Comparison of ENCODE assay signal across 8 cellular contexts in genomic region chr19:45506246-45506990, GRCh38. TPM values are rescaled to one million over a fixed set of nuclear protein-coding genes. Genes with fewer than 3 reads are reported as not detected.
DNase-seq lines count a peak whose midpoint lies in the region; ATAC-seq, FAIRE-seq and TF ChIP-seq lines count a peak whose summit lies in the region.

No MANE protein-coding gene starts in this region.

- no peaks in the 10 kb centered on the region for H3K36me3 ChIP-seq in pancreas
- H3K36me3 ChIP-seq in tibial artery = no peaks in the 10 kb centered on the region

- H3K9me3 Mint-ChIP-seq in activated naive CD4-positive, alpha-beta T cell treated with anti-CD3 and anti-CD28 coated beads, Interleukin-2, amount 50 U/mL, for 72 hours = no peaks in the 10 kb centered on the region

- DNase-seq in GM12864 (ENCODE audit: low read depth) = peak; percentile 68
- DNase-seq in NCI-H1048 (lab: John Stamatoyannopoulos, UW) = peak; percentile 86
- DNase-seq in activated naive CD4-positive, alpha-beta T cell treated with anti-CD3 and anti-CD28 coated beads, Interleukin-2, amount 50 U/mL, for 72 hours (ENCODE audit: low spot score in 2 of 2) = peak; percentile 98 to 99
- DNase-seq in Right ventricle myocardium inferior (ENCODE audit: missing footprints) = peak; percentile 98
- peak; percentile 91 to 99 (median 97) for DNase-seq in pancreas
- DNase-seq in tibial artery = peak; percentile 91 to 96

- H3K4me3 ChIP-seq in GM12864 (ENCODE audit: low read depth, low read length) (peak overlapping the region; percentile 94), pancreas (peak overlapping the region; percentile 66 to 99 (median 84)), tibial artery (peak overlapping the region; percentile 86 to 91)

- peaks cover 6 to 9% (median 7%) of the 10 kb centered on the region in 3 donors for H3K4me1 ChIP-seq in pancreas
- peaks cover 0 to 25% (median 13%) of the 10 kb centered on the region in 4 donors for H3K4me1 ChIP-seq in tibial artery

- peak; percentile 64 for ATAC-seq in HG02610 (IDR thresholded peaks at IDR 0.05; ENCODE audit: unreplicated experiment)
- ATAC-seq in SK-N-SH treated with all-trans-retinoic acid at 6 μM for 48 hours = peak; percentile 77
- peak; percentile 74 to 84 for ATAC-seq in activated naive CD4-positive, alpha-beta T cell treated with anti-CD3 and anti-CD28 coated beads, Interleukin-2, amount 50 U/mL, for 72 hours
- ATAC-seq in Right ventricle myocardium inferior = peak; percentile 87
- peak; percentile 80 to 89 (median 84) for ATAC-seq in pancreas

- intact Hi-C loops in Right ventricle myocardium inferior (cut with DNase I) (loop anchor here (5.0 kb wide), 1 partner anchor 96 kb away; the partner anchor contains the start of gene GPR4), pancreas (cut with DNase I) (no loop called here), tibial artery (cut with DNase I; ENCODE audit: low total_unique reads) (no loop called here)

- TF ChIP-seq CTCF in GM12864 (IDR thresholded peaks at IDR 0.05; ENCODE audit: low read depth, low read length, missing control alignments) = peak; percentile 41
- no peak for TF ChIP-seq CTCF in pancreas (IDR thresholded peaks at IDR 0.05)
- peak in 1 of 2 experiments; percentile 31 for TF ChIP-seq CTCF in tibial artery (IDR thresholded peaks at IDR 0.05)

- peaks cover 6 to 24% of the 10 kb centered on the region in 2 donors for H3K36me3 Mint-ChIP-seq in activated naive CD4-positive, alpha-beta T cell treated with anti-CD3 and anti-CD28 coated beads, Interleukin-2, amount 50 U/mL, for 72 hours

- H3K27ac Mint-ChIP-seq in activated naive CD4-positive, alpha-beta T cell treated with anti-CD3 and anti-CD28 coated beads, Interleukin-2, amount 50 U/mL, for 72 hours = peak overlapping the region; percentile 79 to 92

- H3K9me3 ChIP-seq in pancreas (no peaks in the 10 kb centered on the region), tibial artery (no peaks in the 10 kb centered on the region)

- 0 to 1% methylated on average over 34 to 47 of the region's 47 CpGs for WGBS in pancreas, 2 donors

- FAIRE-seq in pancreas (lab: Jason Lieb, UNC) = no peak

- H3K27me3 ChIP-seq in pancreas (no peaks in the 10 kb centered on the region), tibial artery (peaks cover 0 to 6% of the 10 kb centered on the region in 2 donors)

- peak overlapping the region; percentile 87 to 94 (median 91) for H3K27ac ChIP-seq in pancreas
- H3K27ac ChIP-seq in tibial artery = peak overlapping the region; percentile 89 to 93

TF ChIP-seq in SK-N-SH treated with all-trans-retinoic acid at 6 μM for 48 hours, 23 proteins besides CTCF, POLR2A, EP300 and RAD21:
- TF ChIP-seq PATZ1 (CRISPR knock-in tag; IDR thresholded peaks at IDR 0.05; ENCODE audit: borderline replicate concordance) (peak; percentile 67; the same call in 1 of the 2 replicates), BACH2 (CRISPR knock-in tag; IDR thresholded peaks at IDR 0.05; ENCODE audit: borderline replicate concordance) (no peak), ZNF8 (CRISPR knock-in tag; IDR thresholded peaks at IDR 0.05) (no peak), TOX (CRISPR knock-in tag; IDR thresholded peaks at IDR 0.05; ENCODE audit: borderline replicate concordance) (no peak), CREB5 (CRISPR knock-in tag; IDR thresholded peaks at IDR 0.05; ENCODE audit: low read depth) (no peak), RARB (CRISPR knock-in tag; IDR thresholded peaks at IDR 0.05) (no peak), ISL1 (CRISPR knock-in tag; IDR thresholded peaks at IDR 0.05) (no peak), CSDC2 (CRISPR knock-in tag; IDR thresholded peaks at IDR 0.05) (peak; percentile 28; the same call in 1 of the 2 replicates), ZNF70 (CRISPR knock-in tag; IDR thresholded peaks at IDR 0.05) (no peak), PPARA (CRISPR knock-in tag; IDR thresholded peaks at IDR 0.05; ENCODE audit: borderline replicate concordance) (no peak)

RNA-seq across cellular contexts. Expression of gene VASP, which starts 0.9 kb away (rescaled TPM):
- 100 to 1,000 TPM in 1 of 2 donors, 10 to 100 TPM in 1; 76.8 to 156 TPM for total RNA-seq in activated naive CD4-positive, alpha-beta T cell treated with anti-CD3 and anti-CD28 coated beads, Interleukin-2, amount 50 U/mL, for 72 hours
- 49.0 TPM for total RNA-seq in Right ventricle myocardium inferior
- total RNA-seq in pancreas = 10 to 100 TPM; 12.5 to 49.3 (median 25.1) TPM
- 10 to 100 TPM; 32.7 to 34.3 TPM for polyA plus RNA-seq in pancreas

RNA-seq across cellular contexts. Expression of gene PPM1N, which starts 8.2 kb away (rescaled TPM):
- total RNA-seq in activated naive CD4-positive, alpha-beta T cell treated with anti-CD3 and anti-CD28 coated beads, Interleukin-2, amount 50 U/mL, for 72 hours = 1 to 10 TPM; 1.5 to 7.4 TPM
- total RNA-seq in Right ventricle myocardium inferior (0.65 TPM), pancreas (under 1 TPM; 0.22 to 0.41 (median 0.30) TPM)
- 1 to 10 TPM in 1 of 2 donors, under 1 TPM in 1; 0.53 to 2.1 TPM for polyA plus RNA-seq in pancreas

RNA-seq across cellular contexts. Expression of gene RTN2, which starts 9.6 kb away (rescaled TPM):
- 1 to 10 TPM; 3.2 to 5.1 TPM for total RNA-seq in activated naive CD4-positive, alpha-beta T cell treated with anti-CD3 and anti-CD28 coated beads, Interleukin-2, amount 50 U/mL, for 72 hours
- total RNA-seq in Right ventricle myocardium inferior (30.6 TPM), pancreas (1 to 10 TPM; 2.1 to 6.3 (median 3.2) TPM)
- 1 to 10 TPM; 4.4 to 9.5 TPM for polyA plus RNA-seq in pancreas

RNA-seq across cellular contexts. Expression of gene FOSB, which starts 38.6 kb away (rescaled TPM):
- 10 to 100 TPM; 19.9 to 37.6 TPM for total RNA-seq in activated naive CD4-positive, alpha-beta T cell treated with anti-CD3 and anti-CD28 coated beads, Interleukin-2, amount 50 U/mL, for 72 hours
- total RNA-seq in Right ventricle myocardium inferior (0.32 TPM), pancreas (10 to 100 TPM in 1 of 6 donors, 1 to 10 TPM in 3, under 1 TPM in 2; 0.79 to 17.0 (median 5.7) TPM)
- 10 to 100 TPM; 12.9 to 21.6 TPM for polyA plus RNA-seq in pancreas

Comparison
In these comparisons a context has a peak if more than half of its experiments do, and no peak if none do; other contexts are left out.
1. Peak in every context shown above with its lines: DNase-seq, ATAC-seq, H3K4me3 ChIP-seq and H3K27ac ChIP-seq.